8 cellular contexts compared by ENCODE assay signal in the genomic region with DNA sequence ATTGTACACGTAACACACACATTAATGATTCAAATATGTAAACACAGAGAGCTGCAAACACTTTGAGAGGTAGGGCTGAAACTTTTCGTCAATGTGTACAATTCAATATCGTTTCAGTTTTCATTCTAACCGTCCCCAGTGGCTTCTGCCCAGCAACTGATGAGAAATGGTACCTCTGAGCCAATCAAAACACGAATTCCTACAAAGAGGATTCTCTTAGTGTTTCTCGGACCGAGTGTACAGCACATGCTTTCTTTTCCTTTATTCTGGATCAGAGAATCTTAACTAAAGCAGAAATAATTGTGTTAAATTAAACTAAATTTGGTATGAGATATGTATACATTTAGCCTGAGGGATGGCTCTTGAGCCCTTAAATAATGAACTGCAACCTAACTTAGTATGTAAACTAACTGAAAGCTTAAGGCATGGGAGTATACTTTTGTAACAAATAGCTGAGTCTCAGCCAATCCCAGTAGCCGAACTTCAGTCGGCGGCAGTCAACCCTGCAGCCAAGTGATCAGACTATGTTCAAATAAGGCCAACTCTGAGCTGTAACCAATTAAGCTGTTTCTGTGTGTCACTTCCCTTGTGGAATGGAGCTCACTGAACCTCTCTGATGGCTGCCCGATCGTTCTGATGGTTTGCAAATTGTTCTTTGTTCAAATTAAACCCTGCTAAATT. TPM values are rescaled to one million over a fixed set of nuclear protein-coding genes. Genes with fewer than 3 reads are reported as not detected.
DNase-seq lines count a peak whose midpoint lies in the region; ATAC-seq and TF ChIP-seq lines count a peak whose summit lies in the region.

No MANE protein-coding gene starts in this region.

- H3K4me3 Mint-ChIP-seq in H9 (peak overlapping the region; percentile 44 to 58), type B pancreatic cell (peak overlapping the region; percentile 89)
- H3K4me3 Mint-ChIP-seq in activated naive CD8-positive, alpha-beta T cell treated with anti-CD3 and anti-CD28 coated beads for 36 hours, result peak overlapping the region; percentile 100

- H2AK5ac ChIP-seq in H9 (ENCODE audit: insufficient read length, low read length), result no peak overlapping the region

- H3K23ac ChIP-seq in H9 (ENCODE audit: insufficient read length, low read depth, low read length), result no peak overlapping the region

- H3F3A ChIP-seq in MM.1S (ENCODE audit: insufficient read depth, low read length), result peaks cover 15% of the 10 kb centered on the region

- H3K79me2 ChIP-seq in H9 (ENCODE audit: insufficient read depth, low read length) (no peaks in the 10 kb centered on the region), MM.1S (ENCODE audit: low read length) (no peaks in the 10 kb centered on the region)

- no peak overlapping the region for H2BK15ac ChIP-seq in H9 (ENCODE audit: low read depth, low read length)

- H4K20me1 ChIP-seq in H9 (ENCODE audit: control insufficient read depth, insufficient read depth, insufficient read length), result no peaks in the 10 kb centered on the region
- no peaks in the 10 kb centered on the region for H4K20me1 ChIP-seq in MM.1S (ENCODE audit: insufficient read depth, low read length)

- H4K8ac ChIP-seq in H9 (replicated peaks; ENCODE audit: insufficient read length, low read depth, low read length), result no peak overlapping the region

- H3K14ac ChIP-seq in H9 (ENCODE audit: insufficient read depth, low read length), result no peak overlapping the region

- peak; percentile 62 for DNase-seq in H9
- DNase-seq in MM.1S, result peak; percentile 92
- DNase-seq in SKM-1 (lab: John Stamatoyannopoulos, UW; ENCODE audit: unreplicated experiment), result peak; percentile 77
- DNase-seq in activated naive CD8-positive, alpha-beta T cell treated with anti-CD3 and anti-CD28 coated beads for 36 hours, result peak; percentile 76
- peak; percentile 83 for DNase-seq in Right ventricle myocardium superior
- peak; percentile 95 for DNase-seq in pons (ENCODE audit: low spot score)
- no peak for DNase-seq in type B pancreatic cell (ENCODE audit: extremely low spot score, unreplicated experiment)

- H3K4me2 ChIP-seq in H9 (ENCODE audit: insufficient read depth, insufficient read length, low read length) (peak overlapping the region; percentile 42), MM.1S (ENCODE audit: low read depth, low read length) (peak overlapping the region; percentile 94)

- H3K56ac ChIP-seq in H9 (ENCODE audit: insufficient read length, low read depth, low read length), result no peak overlapping the region

- H4K91ac ChIP-seq in H9 (ENCODE audit: insufficient read length, low read depth, low read length), result no peak overlapping the region

- 0 out of 2 replicates have a peak, but pooled peaks cover 3% of the 10 kb centered on the region for H3K9me3 ChIP-seq in ES-I3 (ENCODE audit: control insufficient read depth, insufficient read depth, low read length)
- peaks cover 7% of the 10 kb centered on the region for H3K9me3 ChIP-seq in H9 (ENCODE audit: control insufficient read depth, low read depth, low read length)
- no peaks in the 10 kb centered on the region for H3K9me3 ChIP-seq in MM.1S (replicated peaks; ENCODE audit: insufficient read depth, low read length)

- H3K4me1 ChIP-seq in ES-I3 (ENCODE audit: insufficient read depth, low read length) (peaks cover 21% of the 10 kb centered on the region), H9 (ENCODE audit: insufficient read depth, low read length) (peaks cover 4% of the 10 kb centered on the region; the same call in 1 of the 2 replicates), MM.1S (ENCODE audit: low read length) (peaks cover 15% of the 10 kb centered on the region)

- no peaks in the 10 kb centered on the region for H3K79me1 ChIP-seq in H9 (ENCODE audit: insufficient read depth, low read depth, low read length, poor library complexity, severe bottlenecking)

- no peak overlapping the region for H3K4ac ChIP-seq in H9 (ENCODE audit: low read depth, low read length)

- peak overlapping the region; percentile 17 to 92 (median 44); a peak in 4 of 7 replicates for H3K27ac Mint-ChIP-seq in H9
- peak overlapping the region; percentile 100 for H3K27ac Mint-ChIP-seq in activated naive CD8-positive, alpha-beta T cell treated with anti-CD3 and anti-CD28 coated beads for 36 hours
- peak overlapping the region; percentile 90 for H3K27ac Mint-ChIP-seq in type B pancreatic cell

- H3K27ac ChIP-seq in H9 (ENCODE audit: insufficient read length, low read depth, low read length), result no peak overlapping the region
- peak overlapping the region; percentile 83 for H3K27ac ChIP-seq in MM.1S (ENCODE audit: low read length)

- ATAC-seq in Right ventricle myocardium superior (ENCODE audit: poor library complexity), result peak; percentile 96

- H2BK5ac ChIP-seq in H9 (ENCODE audit: insufficient read length, low read length), result no peak overlapping the region

- no peak overlapping the region for H3K18ac ChIP-seq in H9 (ENCODE audit: insufficient read length, low read depth, low read length)

- H3K27me3 ChIP-seq in H9 (ENCODE audit: insufficient read depth, low read length), result no peaks in the 10 kb centered on the region
- H3K27me3 ChIP-seq in MM.1S (replicated peaks; ENCODE audit: insufficient read depth, low read length), result no peaks in the 10 kb centered on the region

- H3K27me3 Mint-ChIP-seq in H9 (ENCODE audit: low read depth) (no peaks in the 10 kb centered on the region; the same call in 1 of the 2 replicates), type B pancreatic cell (no peaks in the 10 kb centered on the region)
- no peaks in the 10 kb centered on the region for H3K27me3 Mint-ChIP-seq in activated naive CD8-positive, alpha-beta T cell treated with anti-CD3 and anti-CD28 coated beads for 36 hours

- peaks cover 30 to 32% of the 10 kb centered on the region in 2 experiments for H3K4me1 Mint-ChIP-seq in H9
- H3K4me1 Mint-ChIP-seq in activated naive CD8-positive, alpha-beta T cell treated with anti-CD3 and anti-CD28 coated beads for 36 hours, result peaks cover 35% of the 10 kb centered on the region
- peaks cover 15% of the 10 kb centered on the region for H3K4me1 Mint-ChIP-seq in type B pancreatic cell (ENCODE audit: unreplicated experiment)

- no peak for TF ChIP-seq CTCF in H9 (conservative IDR thresholded peaks at IDR 0.05)
- TF ChIP-seq CTCF in MM.1S (IDR thresholded peaks at IDR 0.05; ENCODE audit: low read length), result no peak
- TF ChIP-seq CTCF in type B pancreatic cell (conservative IDR thresholded peaks at IDR 0.05), result no peak

- H3K9me3 Mint-ChIP-seq in H9 (peaks cover 0 to 3% of the 10 kb centered on the region in 2 experiments; a peak in 3 of 5 replicates), type B pancreatic cell (peaks cover 7% of the 10 kb centered on the region)
- peaks cover 14% of the 10 kb centered on the region for H3K9me3 Mint-ChIP-seq in activated naive CD8-positive, alpha-beta T cell treated with anti-CD3 and anti-CD28 coated beads for 36 hours

- intact Hi-C loops in Right ventricle myocardium superior (cut with DNase I), result no loop called here

- no peak overlapping the region for H4K5ac ChIP-seq in H9 (ENCODE audit: insufficient read length, low read depth, low read length)

- WGBS in H9 (ENCODE audit: extremely low coverage, insufficient read length, low lambda C conversion rate), result no CpG with 5 or more reads among the region's 12 CpGs

- H3K4me3 ChIP-seq in MM.1S (ENCODE audit: low read length), result peak overlapping the region; percentile 60

- H2BK20ac ChIP-seq in H9 (ENCODE audit: low read depth, low read length, poor library complexity, severe bottlenecking), result no peak overlapping the region

- H2BK120ac ChIP-seq in H9 (ENCODE audit: low read depth, low read length, poor library complexity, severe bottlenecking), result no peak overlapping the region

- H2AFZ ChIP-seq in H9 (ENCODE audit: low read length), result no peak overlapping the region
- peak overlapping the region; percentile 41 for H2AFZ ChIP-seq in MM.1S (ENCODE audit: low read length)

- H3K9me2 ChIP-seq in MM.1S (replicated peaks; ENCODE audit: insufficient read depth, low read length), result no peaks in the 10 kb centered on the region

- no peaks in the 10 kb centered on the region for H3K23me2 ChIP-seq in H9 (ENCODE audit: insufficient read length, low read depth, low read length, poor library complexity, severe bottlenecking)

- H3K36me3 Mint-ChIP-seq in H9 (ENCODE audit: insufficient read depth in 1 of 3, low read depth in 3 of 3) (peaks cover 3 to 28% (median 17%) of the 10 kb centered on the region in 3 experiments; a peak in 6 of 7 replicates), type B pancreatic cell (peaks cover 23% of the 10 kb centered on the region)
- H3K36me3 Mint-ChIP-seq in activated naive CD8-positive, alpha-beta T cell treated with anti-CD3 and anti-CD28 coated beads for 36 hours, result peaks cover 44% of the 10 kb centered on the region

- H3K36me3 ChIP-seq in ES-I3 (ENCODE audit: insufficient read depth, low read length) (no peaks in the 10 kb centered on the region), MM.1S (replicated peaks; ENCODE audit: insufficient read depth, low read length) (no peaks in the 10 kb centered on the region; the same call in 1 of the 2 replicates)

- H3T11ph ChIP-seq in H9 (ENCODE audit: low read length), result no peak overlapping the region

- no peak overlapping the region for H2BK12ac ChIP-seq in H9 (ENCODE audit: insufficient read length, low read depth, low read length)

- H3K9ac ChIP-seq in ES-I3 (ENCODE audit: low read depth, low read length) (peak overlapping the region; percentile 58), H9 (ENCODE audit: extremely low read depth, insufficient read length, low read length) (no peak overlapping the region), MM.1S (ENCODE audit: low read length) (peak overlapping the region; percentile 80)

RNA-seq across cellular contexts. Expression of a gene that starts 16.1 kb away (rescaled TPM):
- total RNA-seq in H9 (2021) (17.6 and 18.4 TPM in 2 replicates), Right ventricle myocardium superior (12.5 TPM), type B pancreatic cell (ENCODE audit: low replicate concordance) (18.6 and 23.8 TPM in 2 replicates)
- 10 to 100 TPM; 19.0 to 21.3 TPM for total RNA-seq in activated naive CD8-positive, alpha-beta T cell treated with anti-CD3 and anti-CD28 coated beads for 36 hours

RNA-seq across cellular contexts. Expression of a gene that starts 26.2 kb away (rescaled TPM):
- total RNA-seq in H9 (2021), result 0.15 and 0.18 TPM in 2 replicates
- total RNA-seq in activated naive CD8-positive, alpha-beta T cell treated with anti-CD3 and anti-CD28 coated beads for 36 hours, result under 1 TPM; 0.14 to 0.16 TPM
- total RNA-seq in Right ventricle myocardium superior, result not detected
- total RNA-seq in type B pancreatic cell (ENCODE audit: low replicate concordance), result 0.36 and 1.3 TPM in 2 replicates

RNA-seq across cellular contexts. Expression of a gene that starts 33.6 kb away (rescaled TPM):
- total RNA-seq in H9 (2021), result 1.9 and 2.0 TPM in 2 replicates
- 10 to 100 TPM; 28.8 to 30.1 TPM for total RNA-seq in activated naive CD8-positive, alpha-beta T cell treated with anti-CD3 and anti-CD28 coated beads for 36 hours
- 9.1 TPM for total RNA-seq in Right ventricle myocardium superior
- 3.8 and 8.7 TPM in 2 replicates for total RNA-seq in type B pancreatic cell (ENCODE audit: low replicate concordance)

Comparison
In these comparisons a context has a peak if more than half of its experiments do, and no peak if none do; other contexts are left out.
1. H3K27ac Mint-ChIP-seq: peak in every context shown above with its lines; median percentile 100 in activated naive CD8-positive, alpha-beta T cell treated with anti-CD3 and anti-CD28 coated beads for 36 hours; 90 in type B pancreatic cell; 44 in H9.